Comparison of ENCODE assay signal across 13 cellular contexts in genomic region chr10:102635377-102635776, GRCh38. TPM values are rescaled to one million over a fixed set of nuclear protein-coding genes. Genes with fewer than 3 reads are reported as not detected.
DNase-seq lines count a peak whose midpoint lies in the region; ATAC-seq and TF ChIP-seq lines count a peak whose summit lies in the region.
"Had no signal": no experiment of that assay in that cellular context is flagged by ENCODE, and none has a peak within 500 bp of the region (broad histone marks: within the 10 kb centered on the region; RNA-seq: fewer than 3 reads in every experiment).

No MANE protein-coding gene starts in this region.

- H3K4me3 Mint-ChIP-seq in CD4-positive, alpha-beta memory T cell: peak overlapping the region in 6 of 8 donors; percentile 37 to 73 (median 53)
- H3K4me3 Mint-ChIP-seq in activated CD8-positive, alpha-beta T cell treated with anti-CD3 and anti-CD28 coated beads for 36 hours: no peak overlapping the region
- H3K4me3 Mint-ChIP-seq in mesothelial cell of epicardium: no peak overlapping the region
- H3K4me3 Mint-ChIP-seq: H9 had no signal

- peaks cover 0 to 9% of the 10 kb centered on the region in 2 donors for H3K36me3 Mint-ChIP-seq in CD4-positive, alpha-beta memory T cell
- H3K36me3 Mint-ChIP-seq in activated CD8-positive, alpha-beta T cell treated with anti-CD3 and anti-CD28 coated beads for 36 hours (ENCODE audit: low read depth): no peaks in the 10 kb centered on the region
- H3K36me3 Mint-ChIP-seq in mesothelial cell of epicardium: peaks cover 3% of the 10 kb centered on the region

- H3K9me3 ChIP-seq in CD4-positive, alpha-beta memory T cell (ENCODE audit: control insufficient read depth in 1 of 2, low read length in 2 of 2): no peaks in the 10 kb centered on the region
- H3K9me3 ChIP-seq in Karpas-422 (ENCODE audit: low read length): no peaks in the 10 kb centered on the region

- no peaks in the 10 kb centered on the region for H3K27me3 ChIP-seq in CD4-positive, alpha-beta memory T cell (ENCODE audit: insufficient read depth, low read length)
- H3K27me3 ChIP-seq in Karpas-422 (ENCODE audit: low read length): no peaks in the 10 kb centered on the region
- no peaks in the 10 kb centered on the region for H3K27me3 ChIP-seq in brain microvascular endothelial cell (replicated peaks)

- H4K20me1 ChIP-seq in Karpas-422 (ENCODE audit: insufficient read depth, low read depth, low read length): no peaks in the 10 kb centered on the region

- in situ Hi-C loops in brain microvascular endothelial cell (cut with HindIII; ENCODE audit: low pct_ligation_motif_present, low sequenced_read_pairs): no loop called here

- intact Hi-C loops in CD4-positive, alpha-beta memory T cell (cut with micrococcal nuclease): no loop called here
- intact Hi-C loops in activated CD8-positive, alpha-beta T cell treated with anti-CD3 and anti-CD28 coated beads for 36 hours (cut with micrococcal nuclease): no loop called here

- H3K9me2 ChIP-seq in Karpas-422 (replicated peaks; ENCODE audit: insufficient read depth, low read length): no peaks in the 10 kb centered on the region

- peak; percentile 42 to 59 (median 48) for DNase-seq in CD4-positive, alpha-beta memory T cell
- DNase-seq in Karpas-422 (peak; percentile 54), mesothelial cell of epicardium (ENCODE audit: low spot score in 2 of 2, unreplicated experiment in 2 of 2) (no peak), brain microvascular endothelial cell (no peak)
- no peak for DNase-seq in activated CD8-positive, alpha-beta T cell treated with anti-CD3 and anti-CD28 coated beads for 36 hours
- DNase-seq: activated effector memory CD4-positive, alpha-beta T cell treated with anti-CD3 and anti-CD28 coated beads, Interleukin-2, amount 50 U/mL, for 16 hours; DMS 273 treated with DMSO at 0.1 percent for 48 hours; H9; NCI-H2171 treated with DMSO at 0.1 percent for 48 hours had no signal

- POLR2A ChIA-PET in CD4-positive, alpha-beta memory T cell (lab: Charles Lee; ENCODE audit: partially characterized antibody): interaction anchor here (1.0 to 3.9 kb wide), 6 partner anchors 9 to 79 kb away, joined by 3 to 43 read pairs (median 4); partner anchors contain the start of genes ARL3, SFXN2 and TRIM8
- POLR2A ChIA-PET in activated CD8-positive, alpha-beta T cell treated with anti-CD3 and anti-CD28 coated beads for 36 hours (lab: Charles Lee): interaction anchor here (2.3 kb wide), 1 partner anchor 10 kb away, joined by 23 read pairs; the partner anchor contains the start of gene TRIM8

- no peaks in the 10 kb centered on the region for H3K27me3 Mint-ChIP-seq in CD4-positive, alpha-beta memory T cell
- H3K27me3 Mint-ChIP-seq in activated CD8-positive, alpha-beta T cell treated with anti-CD3 and anti-CD28 coated beads for 36 hours: no peaks in the 10 kb centered on the region
- H3K27me3 Mint-ChIP-seq in mesothelial cell of epicardium (ENCODE audit: low read depth): no peaks in the 10 kb centered on the region

- H3K9ac ChIP-seq in Karpas-422 (ENCODE audit: low read length): no peak overlapping the region

- TF ChIP-seq CTCF in activated CD8-positive, alpha-beta T cell treated with anti-CD3 and anti-CD28 coated beads for 36 hours (IDR thresholded peaks at IDR 0.05): peak; percentile 7
- TF ChIP-seq CTCF in mesothelial cell of epicardium (IDR thresholded peaks at IDR 0.05; ENCODE audit: unreplicated experiment) (no peak), brain microvascular endothelial cell (IDR thresholded peaks at IDR 0.05; ENCODE audit: low read depth, low read length, missing control alignments) (no peak)

- H3K79me2 ChIP-seq in Karpas-422 (ENCODE audit: low read length): no peaks in the 10 kb centered on the region

- peak overlapping the region; percentile 59 to 92 (median 86) for H3K27ac Mint-ChIP-seq in CD4-positive, alpha-beta memory T cell
- peak overlapping the region; percentile 77 for H3K27ac Mint-ChIP-seq in activated CD8-positive, alpha-beta T cell treated with anti-CD3 and anti-CD28 coated beads for 36 hours
- H3K27ac Mint-ChIP-seq in mesothelial cell of epicardium: peak overlapping the region; percentile 85

- H3K4me3 ChIP-seq in CD4-positive, alpha-beta memory T cell (ENCODE audit: low read length in 2 of 2): no peak overlapping the region
- H3K4me3 ChIP-seq in Karpas-422 (ENCODE audit: low read length) (no peak overlapping the region), brain microvascular endothelial cell (ENCODE audit: low read depth, low read length) (no peak overlapping the region)
- H3K4me3 ChIP-seq: SK-N-MC had no signal

- no peaks in the 10 kb centered on the region for H3K36me3 ChIP-seq in CD4-positive, alpha-beta memory T cell (ENCODE audit: insufficient read depth, low read length)
- H3K36me3 ChIP-seq in Karpas-422 (ENCODE audit: insufficient read depth, low read length): no peaks in the 10 kb centered on the region
- no peaks in the 10 kb centered on the region for H3K36me3 ChIP-seq in brain microvascular endothelial cell (replicated peaks)

- no peak overlapping the region for H2AFZ ChIP-seq in Karpas-422 (ENCODE audit: low read length)

- H3K4me1 ChIP-seq in CD4-positive, alpha-beta memory T cell (ENCODE audit: insufficient read depth, low read length): peaks cover 46% of the 10 kb centered on the region
- peaks cover 8% of the 10 kb centered on the region for H3K4me1 ChIP-seq in Karpas-422 (ENCODE audit: low read length)

- ATAC-seq in activated CD8-positive, alpha-beta T cell treated with anti-CD3 and anti-CD28 coated beads for 36 hours: peak; percentile 29
- ATAC-seq in GM21576 (IDR thresholded peaks at IDR 0.05; ENCODE audit: unreplicated experiment) (no peak), HG02938 (IDR thresholded peaks at IDR 0.05; ENCODE audit: unreplicated experiment) (no peak), HG02678 (IDR thresholded peaks at IDR 0.05; ENCODE audit: unreplicated experiment) (no peak)

- no peak overlapping the region for H3K4me2 ChIP-seq in Karpas-422 (ENCODE audit: low read depth, low read length, poor library complexity, severe bottlenecking)

- peaks cover 0 to 2% (median 0%) of the 10 kb centered on the region in 8 donors for H3K9me3 Mint-ChIP-seq in CD4-positive, alpha-beta memory T cell
- no peaks in the 10 kb centered on the region for H3K9me3 Mint-ChIP-seq in activated CD8-positive, alpha-beta T cell treated with anti-CD3 and anti-CD28 coated beads for 36 hours
- no peaks in the 10 kb centered on the region for H3K9me3 Mint-ChIP-seq in mesothelial cell of epicardium

- H3K27ac ChIP-seq in CD4-positive, alpha-beta memory T cell (ENCODE audit: low read depth, low read length): peak overlapping the region; percentile 8
- H3K27ac ChIP-seq in Karpas-422 (ENCODE audit: low read length): no peak overlapping the region
- H3K27ac ChIP-seq in brain microvascular endothelial cell: no peak overlapping the region
- H3K27ac ChIP-seq: SK-N-MC had no signal

- H3K4me1 Mint-ChIP-seq in CD4-positive, alpha-beta memory T cell: peaks cover 28 to 52% (median 39%) of the 10 kb centered on the region in 4 donors
- H3K4me1 Mint-ChIP-seq in activated CD8-positive, alpha-beta T cell treated with anti-CD3 and anti-CD28 coated beads for 36 hours (ENCODE audit: low read depth): peaks cover 43% of the 10 kb centered on the region
- peaks cover 48% of the 10 kb centered on the region for H3K4me1 Mint-ChIP-seq in mesothelial cell of epicardium

- CTCF ChIA-PET in CD4-positive, alpha-beta memory T cell (lab: Charles Lee; ENCODE audit: partially characterized antibody): interaction anchor here (2.0 kb wide), 1 partner anchor 9 kb away, joined by 7 read pairs; the partner anchor contains the start of gene TRIM8
- CTCF ChIA-PET in activated CD8-positive, alpha-beta T cell treated with anti-CD3 and anti-CD28 coated beads for 36 hours (lab: Charles Lee): interaction anchor here (0.6 to 1.7 kb wide), 4 partner anchors 9 to 133 kb away, joined by 3 to 11 read pairs (median 5); partner anchors contain the start of genes ACTR1A and TRIM8

RNA-seq across cellular contexts. Expression of gene TRIM8, which starts 8.9 kb away (rescaled TPM):
- total RNA-seq in CD4-positive, alpha-beta memory T cell: 10 to 100 TPM; 68.4 to 71.6 TPM
- 10 to 100 TPM; 33.0 to 56.4 TPM for polyA plus RNA-seq in CD4-positive, alpha-beta memory T cell
- 94.4 and 111 TPM in 2 replicates for total RNA-seq in Karpas-422 (2014; rRNA removed; shearing (Covaris generic); ENCODE audit: low replicate concordance)
- 10 to 100 TPM; 39.5 to 39.8 TPM for total RNA-seq in activated CD8-positive, alpha-beta T cell treated with anti-CD3 and anti-CD28 coated beads for 36 hours
- 74.3 to 85.3 TPM (median 79.2 TPM) in 3 replicates for total RNA-seq in mesothelial cell of epicardium

Comparison
In these comparisons a context has a peak if more than half of its experiments do, and no peak if none do; other contexts are left out.
1. DNase-seq: peak in CD4-positive, alpha-beta memory T cell (5 of 5) and Karpas-422 (single experiment); none in activated CD8-positive, alpha-beta T cell treated with anti-CD3 and anti-CD28 coated beads for 36 hours (single experiment), mesothelial cell of epicardium (0 of 2) and brain microvascular endothelial cell (single experiment).
2. H3K4me3 Mint-ChIP-seq: peak in CD4-positive, alpha-beta memory T cell (6 of 8); none in activated CD8-positive, alpha-beta T cell treated with anti-CD3 and anti-CD28 coated beads for 36 hours (single experiment) and mesothelial cell of epicardium (single experiment).
3. Peak in every context shown above with its lines, with median percentiles within 50 percentile points of each other: H3K27ac Mint-ChIP-seq.